ENCODE assay signal across 20 cellular contexts in the genomic region with DNA sequence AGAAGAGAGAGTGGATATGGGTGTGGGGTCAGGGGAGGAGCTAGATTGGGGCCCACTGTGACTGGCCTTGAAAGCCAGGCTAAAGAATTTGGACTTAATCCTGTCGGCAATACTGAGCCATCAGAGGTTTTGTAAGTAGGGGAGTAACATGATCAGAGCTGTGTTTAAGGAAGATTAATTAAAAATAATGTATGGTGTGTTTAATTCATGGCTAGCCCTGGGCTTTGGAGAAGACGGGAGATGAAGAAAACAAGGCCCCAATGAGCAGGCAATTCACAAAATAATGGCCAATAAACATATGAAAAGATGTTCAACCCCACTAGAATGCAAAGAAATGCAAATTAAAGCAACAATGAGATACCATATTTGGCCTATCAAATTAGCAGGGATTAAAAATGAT.
DNase-seq lines count a peak whose midpoint lies in the region; ATAC-seq, FAIRE-seq and TF ChIP-seq lines count a peak whose summit lies in the region.
"Had no signal": no experiment of that assay in that cellular context is flagged by ENCODE, and none has a peak within 500 bp of the region (broad histone marks: within the 10 kb centered on the region; RNA-seq: fewer than 3 reads in every experiment).

No MANE protein-coding gene starts in this region.

- no peaks in the 10 kb centered on the region for H3K79me1 ChIP-seq in H1 (ENCODE audit: low read depth, low read length)

- H3K9me2 ChIP-seq in GM23338 (ENCODE audit: insufficient read depth) = no peaks in the 10 kb centered on the region

- H3K9me3 Mint-ChIP-seq in GM23338 (peaks cover 3% of the 10 kb centered on the region; the same call in 1 of the 3 replicates), neural progenitor cell (peaks cover 5% of the 10 kb centered on the region)

- no peak for TF ChIP-seq POLR2A in H1 (IDR thresholded peaks at IDR 0.05; ENCODE audit: control extremely low read depth in 1 of 2, low read depth in 2 of 2, low read length in 2 of 2)

- H2AFZ ChIP-seq in GM23338 (no peak overlapping the region), H1 (ENCODE audit: low read length) (no peak overlapping the region), neural progenitor cell (replicated peaks) (no peak overlapping the region)

- H4K5ac ChIP-seq in H1 (ENCODE audit: insufficient read length, low read depth, low read length) = no peak overlapping the region

- FAIRE-seq in H1 (lab: Jason Lieb, UNC) = no peak
- FAIRE-seq: D721Med, G401.6, GM12891, K562 had no signal

- no peak overlapping the region for H2AK5ac ChIP-seq in H1 (ENCODE audit: low read depth, low read length)

- H3K9me3 ChIP-seq in HUES64 (ENCODE audit: insufficient read depth, low read depth, low read length) (no peaks in the 10 kb centered on the region), H1 (ENCODE audit: insufficient read depth in 2 of 2, low read depth in 1 of 2, low read length in 1 of 2) (no peaks in the 10 kb centered on the region), neural progenitor cell (ENCODE audit: low read depth) (no peaks in the 10 kb centered on the region)

- H3K4me1 Mint-ChIP-seq in GM23338 = peaks cover 35% of the 10 kb centered on the region
- peaks cover 36% of the 10 kb centered on the region for H3K4me1 Mint-ChIP-seq in neural progenitor cell
- H3K4me1 Mint-ChIP-seq: CD4-positive, alpha-beta memory T cell had no signal

- H3K9ac ChIP-seq in HUES64 (ENCODE audit: low read depth, low read length) (no peak overlapping the region), H1 (replicated peaks in 1 of 4; ENCODE audit: extremely low read depth in 1 of 4, low read depth in 3 of 4, low read length in 3 of 4) (no peak overlapping the region), neural progenitor cell (no peak overlapping the region)

- H2BK15ac ChIP-seq in H1 (ENCODE audit: low read length) = no peak overlapping the region

- H3K27ac ChIP-seq in GM23338 (ENCODE audit: low read depth) (no peak overlapping the region), HUES64 (ENCODE audit: low read depth, low read length) (peak overlapping the region; percentile 61; the same call in 1 of the 2 replicates), H1 (ENCODE audit: low read depth, low read length) (no peak overlapping the region), neural progenitor cell (no peak overlapping the region)
- H3K27ac ChIP-seq: C4-2B had no signal

- WGBS in HUES64 = 0% methylated on average over 1 of the region's 2 CpGs
- 0% methylated on average over 2 of the region's 2 CpGs; no CpG with 5 or more reads in 1 of the 2 experiments for WGBS in H1 (ENCODE audit: extremely low coverage in 1 of 2, insufficient coverage in 1 of 2, insufficient read length in 1 of 2, insufficient replicate concordance in 2 of 2, low coverage in 1 of 2, low lambda C conversion rate in 2 of 2, missing lambda C conversion rate in 1 of 2), 2 experiments

- no peak overlapping the region for H2BK20ac ChIP-seq in H1 (ENCODE audit: low read length)

- 0 out of 2 replicates have a peak overlapping the region, but pooled peaks have one; percentile 17 for H2BK12ac ChIP-seq in H1 (ENCODE audit: low read depth, low read length)

- peaks cover 29% of the 10 kb centered on the region for H3K4me1 ChIP-seq in GM23338 (ENCODE audit: insufficient read depth)
- H3K4me1 ChIP-seq in HUES64 (ENCODE audit: insufficient read depth, low read length) = peaks cover 24% of the 10 kb centered on the region
- H3K4me1 ChIP-seq in H1 (replicated peaks in 1 of 4; ENCODE audit: control insufficient read depth in 3 of 4, insufficient read depth in 4 of 4, low read length in 3 of 4) = peaks cover 2 to 14% (median 6%) of the 10 kb centered on the region in 4 experiments; a peak in 5 of 7 replicates
- H3K4me1 ChIP-seq in neural progenitor cell = peaks cover 10% of the 10 kb centered on the region

- H3K14ac ChIP-seq in H1 (ENCODE audit: insufficient read length) = no peak overlapping the region

- no peak overlapping the region for H4K91ac ChIP-seq in H1 (replicated peaks; ENCODE audit: insufficient read length, low read length)

- peak overlapping the region; percentile 71 for H3K4me2 ChIP-seq in GM23338
- H3K4me2 ChIP-seq in H1 (ENCODE audit: insufficient read depth in 1 of 2, low read depth in 2 of 2, low read length in 2 of 2) = peak overlapping the region; percentile 43 to 67
- peak overlapping the region; percentile 36 for H3K4me2 ChIP-seq in neural progenitor cell

- no peaks in the 10 kb centered on the region for H3K79me2 ChIP-seq in GM23338 (replicated peaks; ENCODE audit: insufficient read depth)
- H3K79me2 ChIP-seq in H1 (ENCODE audit: control insufficient read depth in 1 of 2, insufficient read depth in 2 of 2, low read length in 2 of 2) = no peaks in the 10 kb centered on the region
- no peaks in the 10 kb centered on the region for H3K79me2 ChIP-seq in neural progenitor cell (ENCODE audit: low read depth)

- H3K23ac ChIP-seq in H1 (ENCODE audit: insufficient read length) = no peak overlapping the region

- no peak overlapping the region for H3K18ac ChIP-seq in H1 (ENCODE audit: extremely low read depth, low read length)

- H3F3A ChIP-seq in GM23338 (replicated peaks; ENCODE audit: low read depth) (no peaks in the 10 kb centered on the region), neural progenitor cell (ENCODE audit: low read depth) (no peaks in the 10 kb centered on the region)

- H4K20me1 ChIP-seq in GM23338 (replicated peaks; ENCODE audit: insufficient read depth) (no peaks in the 10 kb centered on the region), H1 (replicated peaks in 1 of 2; ENCODE audit: control insufficient read depth in 1 of 2, insufficient read depth in 2 of 2, low read length in 2 of 2) (peaks cover 0 to 2% of the 10 kb centered on the region in 2 experiments), neural progenitor cell (ENCODE audit: low read depth) (no peaks in the 10 kb centered on the region)

- POLR2A ChIA-PET in H1 (lab: Charles Lee; ENCODE audit: partially characterized antibody) = interaction anchor here (0.6 to 1.1 kb wide), 2 partner anchors 17 to 417 kb away, joined by 3 read pairs; no protein-coding TSS in a partner anchor

- DNase-seq in GM23338 (ENCODE audit: low spot score) (peak; percentile 1), H1 (ENCODE audit: low read depth in 1 of 2, low spot score in 2 of 2) (no peak), neural progenitor cell (ENCODE audit: low spot score) (no peak), H4 (ENCODE audit: low spot score) (no peak), HT-29 (ENCODE audit: low spot score) (no peak)
- DNase-seq in stimulated activated CD4-positive, alpha-beta T cell treated with anti-CD3 and anti-CD28 coated beads, Interleukin-4, amount 100 ng/mL, for 4 hours = no peak
- DNase-seq: 8988T; AML-193; CD4-positive, alpha-beta memory T cell; COR-L47; DMS153; DMS79 treated with DMSO at 0.1 percent for 48 hours; EL; GOT3 had no signal

- H3K4me3 ChIP-seq in GM23338 (peak overlapping the region; percentile 41; the same call in 1 of the 2 replicates), HUES64 (ENCODE audit: low read length) (no peak overlapping the region), H1 (ENCODE audit: extremely low read depth in 1 of 4, insufficient read depth in 2 of 4, low read depth in 3 of 4, low read length in 4 of 4) (peak overlapping the region in 1 of 4 experiments; percentile 15; a peak in 2 of 8 replicates), neural progenitor cell (peak overlapping the region; percentile 29)
- H3K4me3 ChIP-seq: K562 had no signal

- H3K36me3 Mint-ChIP-seq in GM23338 (ENCODE audit: low read depth) (no peaks in the 10 kb centered on the region), neural progenitor cell (no peaks in the 10 kb centered on the region)
- H3K36me3 Mint-ChIP-seq: CD4-positive, alpha-beta memory T cell had no signal

- H3K27me3 ChIP-seq in GM23338 (ENCODE audit: insufficient read depth) (peaks cover 88% of the 10 kb centered on the region), HUES64 (ENCODE audit: insufficient read depth, low read length) (peaks cover 91% of the 10 kb centered on the region), H1 (replicated peaks in 1 of 4; ENCODE audit: control insufficient read depth in 3 of 4, extremely low read depth in 1 of 4, insufficient read depth in 3 of 4, low read length in 3 of 4) (peaks cover 34 to 72% (median 68%) of the 10 kb centered on the region in 4 experiments), neural progenitor cell (peaks cover 94% of the 10 kb centered on the region)

- ATAC-seq in GM23338 = no peak
- ATAC-seq: K562 had no signal

- no peak overlapping the region for H2BK5ac ChIP-seq in H1 (ENCODE audit: low read depth, low read length)

- TF ChIP-seq RAD21 in H1 (IDR thresholded peaks at IDR 0.05 in 1 of 2, conservative IDR thresholded peaks at IDR 0.05 in 1 of 2; ENCODE audit: low read depth in 2 of 2, low read length in 2 of 2) = no peak

- no peak overlapping the region for H3K27ac Mint-ChIP-seq in GM23338
- peak overlapping the region; percentile 12 for H3K27ac Mint-ChIP-seq in neural progenitor cell
- H3K27ac Mint-ChIP-seq: CD4-positive, alpha-beta memory T cell had no signal

- H3K4ac ChIP-seq in H1 (replicated peaks; ENCODE audit: insufficient read length, low read depth, low read length) = no peak overlapping the region

- H3K36me3 ChIP-seq in GM23338 (ENCODE audit: insufficient read depth) = no peaks in the 10 kb centered on the region
- H3K36me3 ChIP-seq in HUES64 (ENCODE audit: insufficient read depth, low read length) = no peaks in the 10 kb centered on the region
- no peaks in the 10 kb centered on the region for H3K36me3 ChIP-seq in H1 (ENCODE audit: control insufficient read depth in 2 of 4, insufficient read depth in 4 of 4, low read length in 3 of 4)
- H3K36me3 ChIP-seq in neural progenitor cell = no peaks in the 10 kb centered on the region

- no peaks in the 10 kb centered on the region for H3K23me2 ChIP-seq in H1 (ENCODE audit: low read depth, low read length)

- peak overlapping the region; percentile 23 for H3K4me3 Mint-ChIP-seq in GM23338
- H3K4me3 Mint-ChIP-seq in neural progenitor cell = peak overlapping the region; percentile 6
- H3K4me3 Mint-ChIP-seq: CD4-positive, alpha-beta memory T cell had no signal

- TF ChIP-seq CTCF in GM23338 (conservative IDR thresholded peaks at IDR 0.05; ENCODE audit: low read depth in 2 of 2) = no peak
- no peak for TF ChIP-seq CTCF in H1 (IDR thresholded peaks at IDR 0.05; ENCODE audit: control extremely low read depth in 1 of 3, insufficient read depth in 1 of 3, low read depth in 1 of 3, low read length in 3 of 3)
- TF ChIP-seq CTCF in neural progenitor cell (IDR thresholded peaks at IDR 0.05) = no peak

- H2BK120ac ChIP-seq in H1 (replicated peaks; ENCODE audit: low read depth, low read length) = no peak overlapping the region

- H3K27me3 Mint-ChIP-seq in GM23338 (ENCODE audit: insufficient read depth, low read depth, poor library complexity) = peaks cover 83% of the 10 kb centered on the region
- peaks cover 18% of the 10 kb centered on the region for H3K27me3 Mint-ChIP-seq in neural progenitor cell (ENCODE audit: insufficient read depth, low read depth)

- CTCF ChIA-PET in H1 (lab: Charles Lee; ENCODE audit: partially characterized antibody) = interaction anchor here (1.2 to 2.9 kb wide), 4 partner anchors 9 to 441 kb away, joined by 5 to 17 read pairs (median 7); no protein-coding TSS in a partner anchor

- no peak overlapping the region for H3K56ac ChIP-seq in H1 (replicated peaks; ENCODE audit: insufficient read length, low read depth, low read length)

- H4K8ac ChIP-seq in H1 (ENCODE audit: extremely low read depth, insufficient read depth, low read length) = no peak overlapping the region

- no peak for TF ChIP-seq EP300 in H1 (IDR thresholded peaks at IDR 0.05; ENCODE audit: borderline replicate concordance in 1 of 2, low read depth in 2 of 2, low read length in 2 of 2)
